In genomic region chr4:55547918-55548317, GRCh38 we compare ENCODE assay signal across 11 cellular contexts. TPM values are rescaled to one million over a fixed set of nuclear protein-coding genes. Genes with fewer than 3 reads are reported as not detected.
DNase-seq lines count a peak whose midpoint lies in the region; ATAC-seq and TF ChIP-seq lines count a peak whose summit lies in the region.
"Had no signal": no experiment of that assay in that cellular context is flagged by ENCODE, and none has a peak within 500 bp of the region (broad histone marks: within the 10 kb centered on the region; RNA-seq: fewer than 3 reads in every experiment).

No MANE protein-coding gene starts in this region.

- H3K36me3 Mint-ChIP-seq in Calu3 (ENCODE audit: insufficient read depth, unreplicated experiment), result peaks cover 25% of the 10 kb centered on the region
- peaks cover 7% of the 10 kb centered on the region for H3K36me3 Mint-ChIP-seq in effector memory CD8-positive, alpha-beta T cell (ENCODE audit: insufficient read depth)

- no peak overlapping the region for H3K27ac ChIP-seq in OCI-LY1 (ENCODE audit: low read depth, low read length, poor library complexity, severe bottlenecking)

- no peaks in the 10 kb centered on the region for H3K9me3 Mint-ChIP-seq in Calu3 (ENCODE audit: low read depth, unreplicated experiment)
- no peaks in the 10 kb centered on the region for H3K9me3 Mint-ChIP-seq in effector memory CD8-positive, alpha-beta T cell

- H3F3A ChIP-seq in OCI-LY1 (ENCODE audit: insufficient read depth, low read length), result no peaks in the 10 kb centered on the region

- H3K4me3 Mint-ChIP-seq in Calu3 (ENCODE audit: low read depth, unreplicated experiment), result peak overlapping the region; percentile 79
- H3K4me3 Mint-ChIP-seq in effector memory CD8-positive, alpha-beta T cell, result peak overlapping the region; percentile 90 to 93

- H2AFZ ChIP-seq in OCI-LY1 (ENCODE audit: low read length), result no peak overlapping the region
- H2AFZ ChIP-seq in neuron (ENCODE audit: low read depth, low read length), result peak overlapping the region; percentile 59

- no peak for ATAC-seq in effector memory CD8-positive, alpha-beta T cell (replicated peaks)

- H3K27me3 ChIP-seq in OCI-LY1 (ENCODE audit: insufficient read depth, low read length) (0 out of 2 replicates have a peak, but pooled peaks cover 4% of the 10 kb centered on the region), neuron (ENCODE audit: insufficient read depth, low read length) (no peaks in the 10 kb centered on the region)

- H3K27me3 Mint-ChIP-seq in Calu3 (ENCODE audit: unreplicated experiment), result no peaks in the 10 kb centered on the region
- H3K27me3 Mint-ChIP-seq in effector memory CD8-positive, alpha-beta T cell, result no peaks in the 10 kb centered on the region

- no peaks in the 10 kb centered on the region for H3K79me2 ChIP-seq in OCI-LY1 (ENCODE audit: insufficient read depth, low read length)

- DNase-seq in Calu3 (no peak), NCI-H1105 treated with DMSO at 0.1 percent for 48 hours (lab: John Stamatoyannopoulos, UW) (no peak), NCI-H2107 treated with DMSO at 0.1 percent for 48 hours (lab: John Stamatoyannopoulos, UW; ENCODE audit: unreplicated experiment) (no peak), NCI-H1092 treated with DMSO at 0.1 percent for 48 hours (lab: John Stamatoyannopoulos, UW) (no peak), posterior vena cava (ENCODE audit: low spot score) (no peak)
- DNase-seq in effector memory CD8-positive, alpha-beta T cell, result no peak

- BruUV-seq in Calu3 (replicated peaks; lab: Mats Ljungman, UMichigan), result no TSS peak

- H3K4me3 ChIP-seq in OCI-LY1 (ENCODE audit: low read depth, low read length, poor library complexity, severe bottlenecking) (no peak overlapping the region), neuron (ENCODE audit: low read length) (peak overlapping the region; percentile 73)

- H3K27ac Mint-ChIP-seq in Calu3 (ENCODE audit: unreplicated experiment), result no peak overlapping the region
- peak overlapping the region; percentile 90 to 92 for H3K27ac Mint-ChIP-seq in effector memory CD8-positive, alpha-beta T cell

- H3K4me2 ChIP-seq in OCI-LY1 (ENCODE audit: low read length), result peak overlapping the region; percentile 90; the same call in 1 of the 2 replicates

- peaks cover 16% of the 10 kb centered on the region for H3K4me1 ChIP-seq in OCI-LY1 (ENCODE audit: insufficient read depth, low read length, severe bottlenecking)
- peaks cover 18% of the 10 kb centered on the region for H3K4me1 ChIP-seq in neuron (ENCODE audit: insufficient read depth, low read length)

- H3K9me2 ChIP-seq in OCI-LY1 (ENCODE audit: low read depth, low read length), result no peaks in the 10 kb centered on the region

- H4K20me1 ChIP-seq in OCI-LY1 (ENCODE audit: insufficient read depth, low read length), result no peaks in the 10 kb centered on the region

- intact Hi-C loops in Calu3 (cut with micrococcal nuclease; ENCODE audit: unreplicated experiment), result loop anchor here (5.0 kb wide), 3 partner anchors 184 to 319 kb away; partner anchors contain the start of gene SRD5A3
- intact Hi-C loops in posterior vena cava (cut with DNase I), result loop anchor here (5.0 to 10.0 kb wide), 2 partner anchors 193 to 201 kb away; partner anchors contain the start of gene SRD5A3 (in 1 of the 2)

- no peak overlapping the region for H3K9ac ChIP-seq in OCI-LY1 (ENCODE audit: low read length)

- no peak for TF ChIP-seq CTCF in Calu3 (IDR thresholded peaks at IDR 0.05; ENCODE audit: unreplicated experiment)
- TF ChIP-seq CTCF in OCI-LY1 (IDR thresholded peaks at IDR 0.05; ENCODE audit: low read length), result no peak

- CTCF ChIA-PET in Calu3 (lab: Charles Lee), result no interaction called here

- peaks cover 38% of the 10 kb centered on the region for H3K4me1 Mint-ChIP-seq in Calu3 (ENCODE audit: low read depth, unreplicated experiment)
- H3K4me1 Mint-ChIP-seq in effector memory CD8-positive, alpha-beta T cell (ENCODE audit: low read depth in 2 of 2), result peaks cover 24 to 26% of the 10 kb centered on the region in 2 donors

- H3K36me3 ChIP-seq in OCI-LY1 (ENCODE audit: insufficient read depth, low read length) (no peaks in the 10 kb centered on the region), neuron (ENCODE audit: insufficient read depth, low read length) (no peaks in the 10 kb centered on the region)

- H3K9me3 ChIP-seq in OCI-LY1 (ENCODE audit: low read length) (no peaks in the 10 kb centered on the region), neuron (ENCODE audit: low read length) (no peaks in the 10 kb centered on the region)

RNA-seq across cellular contexts. Expression of gene CLOCK, which starts 1.2 kb away (rescaled TPM):
- total RNA-seq in Calu3 (2022) (13.3 and 16.2 TPM in 2 replicates), posterior vena cava (10 to 100 TPM; 35.2 to 45.1 TPM)

RNA-seq across cellular contexts. Expression of gene PDCL2, which starts 44.1 kb away (rescaled TPM):
- not detected in 2 replicates for total RNA-seq in Calu3 (2022)
- not detected for total RNA-seq in posterior vena cava
- total RNA-seq: HT1080, left lobe of liver, subcutaneous adipose tissue had no signal
